17 cellular contexts compared by ENCODE assay signal in the genomic region with DNA sequence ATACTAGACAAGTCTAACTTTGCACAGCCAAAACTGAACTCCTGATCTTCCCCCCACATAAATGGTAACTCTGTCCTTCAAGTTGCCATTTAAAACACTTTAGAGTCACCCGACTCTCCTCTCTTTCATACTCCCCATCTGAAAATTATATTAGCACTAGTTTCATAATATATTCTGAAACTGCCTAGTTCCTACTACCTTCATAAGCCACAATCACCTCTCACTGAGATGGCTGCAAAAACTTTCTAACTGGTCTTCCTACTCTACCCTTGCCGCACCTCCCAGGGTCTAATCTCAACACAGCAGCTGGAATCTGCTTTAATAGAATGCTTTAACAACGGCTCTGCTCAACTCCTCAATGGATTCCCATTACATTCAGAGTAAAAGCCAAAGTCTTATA. TPM values are rescaled to one million over a fixed set of nuclear protein-coding genes. Genes with fewer than 3 reads are reported as not detected.
DNase-seq lines count a peak whose midpoint lies in the region; ATAC-seq and TF ChIP-seq lines count a peak whose summit lies in the region.
"Had no signal": no experiment of that assay in that cellular context is flagged by ENCODE, and none has a peak within 500 bp of the region (broad histone marks: within the 10 kb centered on the region; RNA-seq: fewer than 3 reads in every experiment).

No MANE protein-coding gene starts in this region.

- H3K4me3 Mint-ChIP-seq in activated CD4-positive, alpha-beta T cell treated with anti-CD3 and anti-CD28 coated beads, Interleukin-2, amount 10 ng/mL, durations not matched to agents 24 days and 14 days = no peak overlapping the region
- H3K4me3 Mint-ChIP-seq in CD8-positive, alpha-beta T cell = no peak overlapping the region
- H3K4me3 Mint-ChIP-seq: HFFc6; naive thymus-derived CD4-positive, alpha-beta T cell had no signal

- H3K9me3 ChIP-seq in right atrium auricular region = no peaks in the 10 kb centered on the region
- no peaks in the 10 kb centered on the region for H3K9me3 ChIP-seq in CD8-positive, alpha-beta T cell (ENCODE audit: low read length)
- H3K9me3 ChIP-seq: body of pancreas, sigmoid colon had no signal

- CTCF ChIA-PET in RWPE1 (lab: Yijun Ruan, JAX) = no interaction called here
- CTCF ChIA-PET in CD8-positive, alpha-beta T cell (lab: Charles Lee) = no interaction called here

- ATAC-seq in HG02610 (IDR thresholded peaks at IDR 0.05; ENCODE audit: unreplicated experiment) (peak; percentile 51), HG03378 (IDR thresholded peaks at IDR 0.05; ENCODE audit: unreplicated experiment) (peak; percentile 83), Right ventricle myocardium superior (ENCODE audit: poor library complexity) (no peak)
- ATAC-seq in CD8-positive, alpha-beta T cell = no peak
- ATAC-seq: body of pancreas; left cardiac atrium; naive thymus-derived CD4-positive, alpha-beta T cell had no signal

- peak; percentile 47 for DNase-seq in activated CD4-positive, alpha-beta T cell treated with anti-CD3 and anti-CD28 coated beads, Interleukin-2, amount 10 ng/mL, durations not matched to agents 24 days and 14 days
- DNase-seq in activated CD4-positive, alpha-beta T cell treated with anti-CD3 and anti-CD28 coated beads for 4 hours = no peak
- DNase-seq in Right ventricle myocardium superior = no peak
- DNase-seq in right atrium auricular region (ENCODE audit: low spot score) = no peak
- DNase-seq in RWPE1 (ENCODE audit: low spot score) = no peak
- no peak for DNase-seq in CD8-positive, alpha-beta T cell
- DNase-seq: activated CD4-positive, alpha-beta T cell treated with anti-CD3 and anti-CD28 coated beads for 1 hour; body of pancreas; HFFc6; left cardiac atrium; naive thymus-derived CD4-positive, alpha-beta T cell; NCI-H1930; sigmoid colon had no signal

- no peaks in the 10 kb centered on the region for H3K4me1 ChIP-seq in right atrium auricular region
- peaks cover 33% of the 10 kb centered on the region for H3K4me1 ChIP-seq in CD8-positive, alpha-beta T cell (ENCODE audit: insufficient read depth, low read length)
- H3K4me1 ChIP-seq: body of pancreas, sigmoid colon had no signal

- TF ChIP-seq CTCF in right atrium auricular region (IDR thresholded peaks at IDR 0.05) (no peak), RWPE1 (conservative IDR thresholded peaks at IDR 0.05; ENCODE audit: low read depth) (no peak)
- no peak for TF ChIP-seq CTCF in CD8-positive, alpha-beta T cell (IDR thresholded peaks at IDR 0.05)

- POLR2A ChIA-PET in RWPE1 (lab: Yijun Ruan, JAX; ENCODE audit: low non-redundant PET) = no interaction called here
- POLR2A ChIA-PET in CD8-positive, alpha-beta T cell (lab: Charles Lee) = no interaction called here

- H3K27me3 Mint-ChIP-seq in activated CD4-positive, alpha-beta T cell treated with anti-CD3 and anti-CD28 coated beads, Interleukin-2, amount 10 ng/mL, durations not matched to agents 24 days and 14 days = no peaks in the 10 kb centered on the region
- no peaks in the 10 kb centered on the region for H3K27me3 Mint-ChIP-seq in CD8-positive, alpha-beta T cell (ENCODE audit: low read depth)
- H3K27me3 Mint-ChIP-seq: naive thymus-derived CD4-positive, alpha-beta T cell had no signal

- H3K9me3 Mint-ChIP-seq in activated CD4-positive, alpha-beta T cell treated with anti-CD3 and anti-CD28 coated beads, Interleukin-2, amount 10 ng/mL, durations not matched to agents 24 days and 14 days = no peaks in the 10 kb centered on the region
- H3K9me3 Mint-ChIP-seq in CD8-positive, alpha-beta T cell = no peaks in the 10 kb centered on the region
- H3K9me3 Mint-ChIP-seq: activated T-helper 2 cell treated with anti-CD3 and anti-CD28 coated beads, Interferon-gamma antibody, Interleukin-2, Interleukin-4, amounts not matched to agents 10 μg/mL and 5 μg/mL and 100 μg/mL, durations not matched to agents 14 hours and 24 hours and 36 hours; HFFc6 had no signal

- H3K36me3 ChIP-seq in right atrium auricular region = peaks cover 6% of the 10 kb centered on the region
- H3K36me3 ChIP-seq in CD8-positive, alpha-beta T cell (ENCODE audit: insufficient read depth, low read length) = no peaks in the 10 kb centered on the region

- H3K27ac ChIP-seq in right atrium auricular region (no peak overlapping the region), RWPE1 (no peak overlapping the region)
- H3K27ac ChIP-seq in CD8-positive, alpha-beta T cell (ENCODE audit: low read depth, low read length) = no peak overlapping the region
- H3K27ac ChIP-seq: 22Rv1, body of pancreas, sigmoid colon had no signal

- intact Hi-C loops in activated CD4-positive, alpha-beta T cell treated with anti-CD3 and anti-CD28 coated beads, Interleukin-2, amount 10 ng/mL, durations not matched to agents 24 days and 14 days (cut with micrococcal nuclease) = no loop called here
- intact Hi-C loops in Right ventricle myocardium superior (cut with DNase I) = no loop called here
- intact Hi-C loops in CD8-positive, alpha-beta T cell (cut with DNase I, micrococcal nuclease) = loop anchor here (5.0 to 10.0 kb wide), 2 partner anchors 35 to 937 kb away; a partner anchor contains a TSS

- no peaks in the 10 kb centered on the region for H3K27me3 ChIP-seq in right atrium auricular region
- H3K27me3 ChIP-seq in CD8-positive, alpha-beta T cell (ENCODE audit: insufficient read depth, low read length) = no peaks in the 10 kb centered on the region
- H3K27me3 ChIP-seq: body of pancreas, sigmoid colon had no signal

- H3K36me3 Mint-ChIP-seq in activated CD4-positive, alpha-beta T cell treated with anti-CD3 and anti-CD28 coated beads, Interleukin-2, amount 10 ng/mL, durations not matched to agents 24 days and 14 days (ENCODE audit: low read depth) = peaks cover 47% of the 10 kb centered on the region
- H3K36me3 Mint-ChIP-seq in CD8-positive, alpha-beta T cell = peaks cover 21% of the 10 kb centered on the region

- no peak overlapping the region for H3K27ac Mint-ChIP-seq in activated CD4-positive, alpha-beta T cell treated with anti-CD3 and anti-CD28 coated beads, Interleukin-2, amount 10 ng/mL, durations not matched to agents 24 days and 14 days
- H3K27ac Mint-ChIP-seq in CD8-positive, alpha-beta T cell = no peak overlapping the region
- H3K27ac Mint-ChIP-seq: activated T-helper 2 cell treated with anti-CD3 and anti-CD28 coated beads, Interferon-gamma antibody, Interleukin-2, Interleukin-4, amounts not matched to agents 10 μg/mL and 5 μg/mL and 100 μg/mL, durations not matched to agents 14 hours and 24 hours and 36 hours; HFFc6 had no signal

- H3K4me3 ChIP-seq in right atrium auricular region = no peak overlapping the region
- no peak overlapping the region for H3K4me3 ChIP-seq in CD8-positive, alpha-beta T cell (ENCODE audit: low read depth, low read length)
- H3K4me3 ChIP-seq: body of pancreas, sigmoid colon had no signal

- H3K4me1 Mint-ChIP-seq in activated CD4-positive, alpha-beta T cell treated with anti-CD3 and anti-CD28 coated beads, Interleukin-2, amount 10 ng/mL, durations not matched to agents 24 days and 14 days = peaks cover 50% of the 10 kb centered on the region
- H3K4me1 Mint-ChIP-seq in CD8-positive, alpha-beta T cell (ENCODE audit: low read depth) = peaks cover 39% of the 10 kb centered on the region

RNA-seq across cellular contexts. Expression of a gene that starts 55.0 kb away (rescaled TPM):
- 47.4 and 51.4 TPM in 2 replicates for total RNA-seq in activated CD4-positive, alpha-beta T cell treated with anti-CD3 and anti-CD28 coated beads, Interleukin-2, amount 10 ng/mL, durations not matched to agents 24 days and 14 days
- 17.6 TPM for total RNA-seq in Right ventricle myocardium superior
- 10 to 100 TPM; 26.5 to 31.0 TPM for total RNA-seq in right atrium auricular region
- 10 to 100 TPM; 13.3 to 14.7 TPM for total RNA-seq in CD8-positive, alpha-beta T cell

RNA-seq across cellular contexts. Expression of a gene that starts 55.0 kb away (rescaled TPM):
- total RNA-seq in activated CD4-positive, alpha-beta T cell treated with anti-CD3 and anti-CD28 coated beads, Interleukin-2, amount 10 ng/mL, durations not matched to agents 24 days and 14 days = 14.0 and 15.5 TPM in 2 replicates
- total RNA-seq in Right ventricle myocardium superior (2.9 TPM), right atrium auricular region (1 to 10 TPM; 4.7 to 5.6 TPM)
- total RNA-seq in CD8-positive, alpha-beta T cell = 1 to 10 TPM; 4.6 to 4.8 TPM

Comparison
In these comparisons a context has a peak if more than half of its experiments do, and no peak if none do; other contexts are left out.
1. ATAC-seq: peak in HG02610 (single experiment) and HG03378 (single experiment); none in Right ventricle myocardium superior (single experiment) and CD8-positive, alpha-beta T cell (single experiment).
2. intact Hi-C loops: an anchor here in CD8-positive, alpha-beta T cell (5.0 to 10.0 kb wide); none called in activated CD4-positive, alpha-beta T cell treated with anti-CD3 and anti-CD28 coated beads, Interleukin-2, amount 10 ng/mL, durations not matched to agents 24 days and 14 days and Right ventricle myocardium superior.